ENCODE assay signal across 8 cellular contexts in the genomic region with DNA sequence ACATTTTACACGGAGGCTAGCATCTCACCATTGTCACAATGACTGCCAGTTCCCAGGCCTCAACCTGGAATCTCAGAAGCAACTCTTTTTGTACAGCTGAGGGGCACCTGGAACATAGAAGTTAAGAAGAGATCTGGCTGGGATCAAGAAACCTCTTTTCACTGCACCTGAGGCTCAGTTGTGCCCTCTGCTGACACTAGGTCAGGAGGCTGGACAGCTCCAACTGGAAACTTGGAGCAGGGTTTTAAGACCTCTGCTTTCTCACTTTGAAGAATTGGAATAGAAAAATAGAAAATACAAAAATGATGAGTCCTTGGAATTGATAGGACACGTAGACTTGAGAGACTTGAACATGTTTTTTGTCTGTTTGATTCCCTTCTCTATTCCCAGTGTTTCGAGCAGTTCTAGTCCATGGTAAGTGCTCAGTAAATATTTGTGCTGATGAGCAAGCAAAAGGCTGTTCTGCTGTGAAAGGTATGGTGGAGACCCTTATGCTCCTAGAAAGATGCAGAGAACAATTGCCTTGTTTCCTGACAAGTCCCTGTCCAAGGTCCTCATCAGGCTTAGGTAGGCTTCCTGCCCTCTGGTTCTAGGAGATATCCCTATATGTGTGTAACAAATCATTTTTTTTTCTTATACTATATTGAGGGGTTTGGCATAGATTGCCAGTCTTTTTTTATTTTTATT. TPM values are rescaled to one million over a fixed set of nuclear protein-coding genes. Genes with fewer than 3 reads are reported as not detected.
DNase-seq lines count a peak whose midpoint lies in the region; ATAC-seq and TF ChIP-seq lines count a peak whose summit lies in the region.

No MANE protein-coding gene starts in this region.

- DNase-seq in AG04450 (ENCODE audit: low read depth, low spot score) (no peak), GM12865 (ENCODE audit: low read depth) (no peak), Panc1 (ENCODE audit: low read depth, low spot score) (no peak), foreskin keratinocyte (peak in 1 of 2 donors; percentile 22), CD14-positive monocyte (ENCODE audit: low spot score) (no peak), tibial nerve (ENCODE audit: low spot score in 2 of 2) (no peak)
- no peak for DNase-seq in stimulated activated CD4-positive, alpha-beta T cell treated with anti-CD3 and anti-CD28 coated beads, Interleukin-12 subunit alpha, Interleukin-12 subunit beta, amount 100 ng/mL, for 4 hours
- DNase-seq in activated T-cell treated with anti-CD3 and anti-CD28 coated beads, Interleukin-2, amount 50 U/mL, for 1 hour = no peak

- ATAC-seq in Panc1 (no peak), foreskin keratinocyte (no peak)

- TF ChIP-seq EP300 in tibial nerve (IDR thresholded peaks at IDR 0.05) = no peak

- in situ Hi-C loops in Panc1 (cut with HindIII; ENCODE audit: low pct_unique_long_range_greater_than_20kb, low sequenced_read_pairs) = no loop called here

- no peak for TF ChIP-seq POLR2A in tibial nerve (IDR thresholded peaks at IDR 0.05)

- peak; percentile 35; the same call in 1 of the 2 replicates for TF ChIP-seq CTCF in AG04450 (IDR thresholded peaks at IDR 0.05; ENCODE audit: low read depth, low read length)
- peak; percentile 28 for TF ChIP-seq CTCF in GM12865 (IDR thresholded peaks at IDR 0.05; ENCODE audit: insufficient read depth, low read depth, low read length, missing control alignments)
- TF ChIP-seq CTCF in Panc1 (IDR thresholded peaks at IDR 0.05) = peak; percentile 61
- peak; percentile 51 for TF ChIP-seq CTCF in foreskin keratinocyte (conservative IDR thresholded peaks at IDR 0.05)
- TF ChIP-seq CTCF in CD14-positive monocyte (IDR thresholded peaks at IDR 0.05) = no peak
- no peak for TF ChIP-seq CTCF in tibial nerve (IDR thresholded peaks at IDR 0.05)

- POLR2A ChIA-PET in AG04450 (lab: Yijun Ruan, JAX) (no interaction called here), Panc1 (lab: Charles Lee) (interaction anchor here (0.6 kb wide), 1 partner anchor 11 kb away, joined by 3 read pairs; no protein-coding TSS in a partner anchor)

- WGBS in tibial nerve, 2 donors = 66 to 74% methylated on average over 3 of the region's 3 CpGs

- intact Hi-C loops in Panc1 (cut with micrococcal nuclease; ENCODE audit: unreplicated experiment) = no loop called here
- intact Hi-C loops in CD14-positive monocyte (cut with micrococcal nuclease) = no loop called here

- H3K9me3 Mint-ChIP-seq in CD14-positive monocyte = peaks cover 0 to 2% (median 0%) of the 10 kb centered on the region in 7 donors

- H3K27ac ChIP-seq in AG04450 (ENCODE audit: low read depth, low read length) = no peak overlapping the region
- H3K27ac ChIP-seq in Panc1 (ENCODE audit: low read length) = no peak overlapping the region
- no peak overlapping the region for H3K27ac ChIP-seq in foreskin keratinocyte
- no peak overlapping the region for H3K27ac ChIP-seq in tibial nerve

- H3K27me3 Mint-ChIP-seq in CD14-positive monocyte (ENCODE audit: low read depth in 3 of 3) = peaks cover 2 to 3% (median 3%) of the 10 kb centered on the region in 3 donors

- H3K4me3 ChIP-seq in AG04450 (ENCODE audit: low read depth, low read length) (no peak overlapping the region), GM12865 (ENCODE audit: low read depth, low read length) (no peak overlapping the region), Panc1 (ENCODE audit: low read depth in 2 of 2, low read length in 2 of 2) (no peak overlapping the region), tibial nerve (no peak overlapping the region)

- BruUV-seq in Panc1 (replicated peaks; lab: Mats Ljungman, UMichigan) = no TSS peak

- H3K9me3 ChIP-seq in AG04450 (ENCODE audit: control insufficient read depth, insufficient read depth, low read length) (no peaks in the 10 kb centered on the region), Panc1 (ENCODE audit: control insufficient read depth, insufficient read depth, low read depth, low read length) (no peaks in the 10 kb centered on the region), tibial nerve (no peaks in the 10 kb centered on the region)

- no peaks in the 10 kb centered on the region for H3K4me1 Mint-ChIP-seq in CD14-positive monocyte

- no peaks in the 10 kb centered on the region for H3K36me3 Mint-ChIP-seq in CD14-positive monocyte

- peaks cover 2% of the 10 kb centered on the region for H3K27me3 ChIP-seq in AG04450 (ENCODE audit: control insufficient read depth, insufficient read depth, low read length)
- no peaks in the 10 kb centered on the region for H3K27me3 ChIP-seq in Panc1 (ENCODE audit: control insufficient read depth, insufficient read depth, low read length)
- H3K27me3 ChIP-seq in foreskin keratinocyte = peaks cover 14% of the 10 kb centered on the region
- H3K27me3 ChIP-seq in tibial nerve = no peaks in the 10 kb centered on the region

- no peaks in the 10 kb centered on the region for H3K4me1 ChIP-seq in Panc1 (ENCODE audit: control insufficient read depth, insufficient read depth, low read length)
- H3K4me1 ChIP-seq in foreskin keratinocyte = no peaks in the 10 kb centered on the region
- H3K4me1 ChIP-seq in tibial nerve = no peaks in the 10 kb centered on the region

- CTCF ChIA-PET in AG04450 (lab: Charles Lee) = interaction anchor here (0.7 to 1.1 kb wide), 2 partner anchors 13 to 17 kb away, joined by 3 read pairs; no protein-coding TSS in a partner anchor
- CTCF ChIA-PET in Panc1 (lab: Charles Lee) = interaction anchor here (1.1 kb wide), 1 partner anchor 9 kb away, joined by 3 read pairs; no protein-coding TSS in a partner anchor

- H3K36me3 ChIP-seq in Panc1 (ENCODE audit: control insufficient read depth, insufficient read depth, low read length) = no peaks in the 10 kb centered on the region
- no peaks in the 10 kb centered on the region for H3K36me3 ChIP-seq in tibial nerve

- H3K4me3 Mint-ChIP-seq in CD14-positive monocyte = peak overlapping the region in 1 of 2 donors; percentile 10

- no peak overlapping the region for H3K27ac Mint-ChIP-seq in CD14-positive monocyte

RNA-seq across cellular contexts. Expression of a gene that starts 13.6 kb away (rescaled TPM):
- polyA plus RNA-seq in AG04450 (2011; rRNA removed) (8.0 and 12.2 TPM in 2 replicates), foreskin keratinocyte (2.1 and 2.4 TPM in 2 replicates), CD14-positive monocyte (1 to 10 TPM; 7.2 to 7.3 TPM)
- 11.2 and 14.7 TPM in 2 replicates for polyA minus RNA-seq in AG04450 (2011; rRNA and poly(A)+ RNA removed)
- total RNA-seq in Panc1 (2021; ENCODE audit: unreplicated experiment) (7.4 TPM), foreskin keratinocyte (5.0 and 5.2 TPM in 2 replicates), tibial nerve (10 to 100 TPM; 14.9 to 25.9 (median 15.6) TPM)
- 3.4 TPM for polyA plus RNA-seq in Panc1 (2012; ENCODE audit: insufficient read length)

Comparison
In these comparisons a context has a peak if more than half of its experiments do, and no peak if none do; other contexts are left out.
1. CTCF ChIP-seq: peak in AG04450 (single experiment), GM12865 (single experiment), Panc1 (single experiment) and foreskin keratinocyte (single experiment); none in CD14-positive monocyte (single experiment) and tibial nerve (0 of 5).